Comparison of ENCODE assay signal across 8 cellular contexts in genomic region chr7:36287371-36288241, GRCh38.
DNase-seq lines count a peak whose midpoint lies in the region; ATAC-seq and TF ChIP-seq lines count a peak whose summit lies in the region.

No MANE protein-coding gene starts in this region.

- DNase-seq in DMS53 treated with DMSO at 0.1 percent for 48 hours (lab: John Stamatoyannopoulos, UW; ENCODE audit: unreplicated experiment), result peak; percentile 55
- DNase-seq in NOMO-1 (lab: John Stamatoyannopoulos, UW; ENCODE audit: unreplicated experiment in 2 of 2), result peak; percentile 24 to 29
- DNase-seq in chondrocyte (ENCODE audit: low spot score), result no peak
- DNase-seq in stimulated activated CD4-positive, alpha-beta T cell treated with anti-CD3 and anti-CD28 coated beads, Interleukin-15, amount 100 ng/mL, for 24 hours, result peak; percentile 57
- DNase-seq in ecto neural progenitor cell (ENCODE audit: low spot score), result no peak

- peak overlapping the region; percentile 33 for H3K27ac Mint-ChIP-seq in chondrocyte (ENCODE audit: unreplicated experiment)

- no peak overlapping the region for H3K4me3 Mint-ChIP-seq in chondrocyte (ENCODE audit: unreplicated experiment)

- peaks cover 28% of the 10 kb centered on the region for H3K4me1 Mint-ChIP-seq in chondrocyte (ENCODE audit: low read depth)

- ATAC-seq in GM21723 (IDR thresholded peaks at IDR 0.05; ENCODE audit: unreplicated experiment) (peak; percentile 53), GM18520 (IDR thresholded peaks at IDR 0.05; ENCODE audit: unreplicated experiment) (no peak), HG03135 (IDR thresholded peaks at IDR 0.05; ENCODE audit: unreplicated experiment) (no peak)

- H3K9me3 Mint-ChIP-seq in chondrocyte (ENCODE audit: low read depth), result no peaks in the 10 kb centered on the region

- no peaks in the 10 kb centered on the region for H3K27me3 Mint-ChIP-seq in chondrocyte (ENCODE audit: low read depth)

- TF ChIP-seq CTCF in chondrocyte (IDR thresholded peaks at IDR 0.05), result no peak

- peaks cover 1% of the 10 kb centered on the region for H3K36me3 Mint-ChIP-seq in chondrocyte (ENCODE audit: low read depth)

Comparison
In these comparisons a context has a peak if more than half of its experiments do, and no peak if none do; other contexts are left out.
1. DNase-seq: peak in DMS53 treated with DMSO at 0.1 percent for 48 hours (single experiment), NOMO-1 (2 of 2) and stimulated activated CD4-positive, alpha-beta T cell treated with anti-CD3 and anti-CD28 coated beads, Interleukin-15, amount 100 ng/mL, for 24 hours (single experiment); none in chondrocyte (single experiment) and ecto neural progenitor cell (single experiment).